In the genomic region with DNA sequence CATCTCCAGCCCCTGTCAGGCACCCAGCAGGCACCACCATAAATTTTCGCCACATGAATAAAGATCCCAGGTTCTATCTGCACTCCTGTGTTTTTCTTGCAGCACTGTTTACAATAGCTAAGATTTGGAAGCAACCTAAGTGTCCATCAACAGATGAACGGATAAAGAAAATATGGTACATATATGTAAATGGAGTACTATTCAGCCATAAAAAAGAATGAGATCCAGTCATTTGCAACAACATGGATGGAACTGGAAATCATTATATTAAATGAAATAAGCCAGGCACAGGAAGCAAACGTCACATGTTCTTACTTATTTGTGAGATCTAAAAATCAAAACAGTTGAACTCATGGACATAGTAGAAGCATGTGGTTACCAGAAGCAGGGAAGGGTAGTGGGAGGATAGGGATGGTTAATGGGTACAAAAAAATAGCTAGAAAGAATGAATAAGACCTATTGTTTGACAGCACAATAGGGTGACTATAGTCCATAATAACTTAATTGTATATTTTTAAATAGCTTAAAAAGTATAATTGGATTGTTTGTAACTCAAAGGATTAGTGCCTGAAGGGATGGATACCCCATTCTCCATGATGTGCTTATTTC, we compare ENCODE assay signal across 31 cellular contexts. TPM values are rescaled to one million over a fixed set of nuclear protein-coding genes. Genes with fewer than 3 reads are reported as not detected.
"Had no signal": no experiment of that assay in that cellular context is flagged by ENCODE, and none has a peak within 500 bp of the region (broad histone marks: within the 10 kb centered on the region; RNA-seq: fewer than 3 reads in every experiment).

No MANE protein-coding gene starts in this region.

- H3K36me3 Mint-ChIP-seq: activated naive CD4-positive, alpha-beta T cell treated with anti-CD3 and anti-CD28 coated beads, Interleukin-2, amount 10 ng/mL, durations not matched to agents 7 days and 5 days had no signal

- H3K27ac Mint-ChIP-seq: activated CD4-positive, alpha-beta T cell treated with anti-CD3 and anti-CD28 coated beads, Interleukin-2, amount 10 ng/mL, durations not matched to agents 24 days and 14 days; activated CD8-positive, alpha-beta T cell treated with anti-CD3 and anti-CD28 coated beads, Interleukin-2, amount 10 ng/mL, durations not matched to agents 7 days and 5 days; activated naive CD4-positive, alpha-beta T cell treated with anti-CD3 and anti-CD28 coated beads, Interleukin-2, amount 10 ng/mL, durations not matched to agents 7 days and 5 days; activated T-cell treated with anti-CD3 and anti-CD28 coated beads, Interleukin-2, amount 50 U/mL, for 24 hours; activated T-helper 2 cell treated with anti-CD3 and anti-CD28 coated beads, Interferon-gamma antibody, Interleukin-2, Interleukin-4, amounts not matched to agents 10 μg/mL and 5 μg/mL and 100 μg/mL, durations not matched to agents 14 hours and 24 hours and 36 hours had no signal

- H3K4me3 Mint-ChIP-seq: activated CD4-positive, alpha-beta T cell treated with anti-CD3 and anti-CD28 coated beads, Interleukin-2, amount 10 ng/mL, durations not matched to agents 24 days and 14 days; activated CD8-positive, alpha-beta T cell treated with anti-CD3 and anti-CD28 coated beads, Interleukin-2, amount 10 ng/mL, durations not matched to agents 7 days and 5 days; activated naive CD4-positive, alpha-beta T cell treated with anti-CD3 and anti-CD28 coated beads, Interleukin-2, amount 10 ng/mL, durations not matched to agents 7 days and 5 days; activated T-cell treated with anti-CD3 and anti-CD28 coated beads, Interleukin-2, amount 50 U/mL, for 24 hours had no signal

- H3K4me1 Mint-ChIP-seq: activated CD4-positive, alpha-beta T cell treated with anti-CD3 and anti-CD28 coated beads, Interleukin-2, amount 10 ng/mL, durations not matched to agents 24 days and 14 days; activated naive CD4-positive, alpha-beta T cell treated with anti-CD3 and anti-CD28 coated beads, Interleukin-2, amount 10 ng/mL, durations not matched to agents 7 days and 5 days had no signal

- DNase-seq: activated CD4-positive, alpha-beta T cell treated with anti-CD3 and anti-CD28 coated beads for 1 hour; activated CD4-positive, alpha-beta T cell treated with anti-CD3 and anti-CD28 coated beads, Interleukin-2, amount 10 ng/mL, durations not matched to agents 24 days and 14 days; activated CD4-positive, alpha-beta T cell treated with anti-CD3 and anti-CD28 coated beads, Interleukin-2, amount 50 U/mL, for 4 hours; activated CD4-positive, CD25-positive, alpha-beta regulatory T cell; activated CD8-positive, alpha-beta T cell treated with anti-CD3 and anti-CD28 coated beads, Interleukin-2, amount 10 ng/mL, durations not matched to agents 7 days and 5 days; activated gamma-delta T cell treated with Interleukin-2 at 50 U/mL for 16 hours; activated T-cell treated with anti-CD3 and anti-CD28 coated beads, Interleukin-2, amount 50 U/mL, for 24 hours; cerebellar nuclear complex; NCI-H187; NCI-H2029 treated with DMSO at 0.1 percent for 48 hours; NCI-H2107; NCI-H2227 treated with DMSO at 0.1 percent for 48 hours; NCI-H446; NCI-H510A treated with DMSO at 0.1 percent for 48 hours; NCI-H526 treated with DMSO at 0.1 percent for 48 hours; NCI-H774; PC-3; Peyer's patch; RPMI8226; SHP77 treated with DMSO at 0.1 percent for 48 hours; T1000; WERI-Rb-1 had no signal

- H3K9me3 Mint-ChIP-seq: activated naive CD4-positive, alpha-beta T cell treated with anti-CD3 and anti-CD28 coated beads, Interleukin-2, amount 10 ng/mL, durations not matched to agents 7 days and 5 days; activated T-cell treated with anti-CD3 and anti-CD28 coated beads, Interleukin-2, amount 50 U/mL, for 24 hours; activated T-helper 2 cell treated with anti-CD3 and anti-CD28 coated beads, Interferon-gamma antibody, Interleukin-2, Interleukin-4, amounts not matched to agents 10 μg/mL and 5 μg/mL and 100 μg/mL, durations not matched to agents 14 hours and 24 hours and 36 hours had no signal

RNA-seq across cellular contexts. Expression of a gene that starts 0.8 kb away (rescaled TPM):
- total RNA-seq: activated CD4-positive, alpha-beta T cell treated with anti-CD3 and anti-CD28 coated beads, Interleukin-2, amount 10 ng/mL, durations not matched to agents 24 days and 14 days; activated CD8-positive, alpha-beta T cell treated with anti-CD3 and anti-CD28 coated beads, Interleukin-2, amount 10 ng/mL, durations not matched to agents 7 days and 5 days; activated T-helper 2 cell treated with anti-CD3 and anti-CD28 coated beads, Interferon-gamma antibody, Interleukin-2, Interleukin-4, amounts not matched to agents 10 μg/mL and 5 μg/mL and 100 μg/mL, durations not matched to agents 14 hours and 24 hours and 36 hours; astrocyte; body of pancreas; bronchial epithelial cell; M059J; PC-3; Peyer's patch; SJSA1; T-helper 1 cell treated with Interleukin-12 subunit alpha and Interleukin-12 subunit beta and Interleukin-4 antibody, amounts not matched to agents 30 ng/mL and 1 ng/mL, for 36 hours; T-helper 2 cell treated with Interferon-gamma antibody and Interleukin-4, amounts not matched to agents 100 ng/mL and 5 ng/mL, for 36 hours had no signal
